10 cellular contexts compared by ENCODE assay signal in the genomic region with DNA sequence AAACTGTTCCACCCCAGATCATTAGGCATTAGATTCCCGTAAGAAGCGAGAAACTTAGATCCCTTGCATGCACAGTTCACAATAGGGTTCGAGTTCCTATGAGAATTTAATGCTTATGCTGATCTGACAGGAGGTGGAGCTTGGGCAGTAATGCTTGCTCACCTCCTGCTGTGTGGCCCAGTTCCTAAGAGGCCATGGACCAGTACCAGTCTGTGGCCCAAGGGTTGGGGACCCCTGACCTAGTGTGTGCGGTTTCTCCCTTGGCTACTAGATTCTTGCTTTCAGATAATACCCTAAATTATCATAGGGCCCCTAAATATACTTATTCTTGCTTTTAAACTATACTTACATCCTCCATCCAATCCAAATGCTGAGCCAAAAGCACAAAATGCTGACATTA. TPM values are rescaled to one million over a fixed set of nuclear protein-coding genes. Genes with fewer than 3 reads are reported as not detected.
DNase-seq lines count a peak whose midpoint lies in the region; ATAC-seq and TF ChIP-seq lines count a peak whose summit lies in the region.
"Had no signal": no experiment of that assay in that cellular context is flagged by ENCODE, and none has a peak within 500 bp of the region (broad histone marks: within the 10 kb centered on the region; RNA-seq: fewer than 3 reads in every experiment).

No MANE protein-coding gene starts in this region.

- H3K27me3 ChIP-seq in thyroid gland = no peaks in the 10 kb centered on the region

- H3K4me1 ChIP-seq in mesodermal cell (ENCODE audit: control insufficient read depth, insufficient read depth, low read length, poor library complexity, severe bottlenecking) (peaks cover 49% of the 10 kb centered on the region), thyroid gland (peaks cover 11 to 40% of the 10 kb centered on the region in 2 donors)

- DNase-seq in activated T-cell treated with anti-CD3 and anti-CD28 coated beads, Interleukin-2, amount 50 U/mL, for 72 hours = no peak
- DNase-seq in activated T-cell treated with anti-CD3 and anti-CD28 coated beads, Interleukin-2, amount 50 U/mL, for 1 hour = no peak
- DNase-seq in activated naive CD8-positive, alpha-beta T cell treated with anti-CD3 and anti-CD28 coated beads, Interleukin-2, amount 50 U/mL, for 24 hours = no peak
- DNase-seq in thyroid gland (no peak), CD1c-positive myeloid dendritic cell (ENCODE audit: extremely low spot score) (no peak), NCI-H2171 treated with DMSO at 0.1 percent for 48 hours (lab: John Stamatoyannopoulos, UW) (no peak)
- no peak for DNase-seq in NK-92 treated with Interleukin-12 subunit alpha and Interleukin-12 subunit beta, amount 100 ng/mL, for 24 hours (lab: John Stamatoyannopoulos, UW)
- DNase-seq: islet precursor cell, NCI-H1436 treated with DMSO at 0.1 percent for 48 hours had no signal

- intact Hi-C loops in thyroid gland (cut with DNase I) = no loop called here

- H3K27ac Mint-ChIP-seq in activated T-cell treated with anti-CD3 and anti-CD28 coated beads, Interleukin-2, amount 50 U/mL, for 72 hours = peak overlapping the region; percentile 95
- peak overlapping the region; percentile 93 for H3K27ac Mint-ChIP-seq in activated naive CD8-positive, alpha-beta T cell treated with anti-CD3 and anti-CD28 coated beads, Interleukin-2, amount 50 U/mL, for 24 hours

- H3K4me3 ChIP-seq in mesodermal cell (ENCODE audit: extremely low read depth, insufficient read depth, low read length, poor library complexity, severe bottlenecking) (no peak overlapping the region), thyroid gland (replicated peaks in 1 of 3) (no peak overlapping the region)

- TF ChIP-seq POLR2A in thyroid gland (IDR thresholded peaks at IDR 0.05) = no peak

- no peaks in the 10 kb centered on the region for H3K9me3 Mint-ChIP-seq in activated T-cell treated with anti-CD3 and anti-CD28 coated beads, Interleukin-2, amount 50 U/mL, for 72 hours
- H3K9me3 Mint-ChIP-seq in activated naive CD8-positive, alpha-beta T cell treated with anti-CD3 and anti-CD28 coated beads, Interleukin-2, amount 50 U/mL, for 24 hours = no peaks in the 10 kb centered on the region

- peak overlapping the region; percentile 85 for H3K27ac ChIP-seq in mesodermal cell (ENCODE audit: low read depth, low read length, severe bottlenecking)
- H3K27ac ChIP-seq in thyroid gland = peak overlapping the region in 2 of 3 donors; percentile 97 to 99

- WGBS in mesodermal cell (ENCODE audit: insufficient coverage in 2 of 2), 2 experiments = 89 to 100% methylated on average over 4 of the region's 4 CpGs
- WGBS in thyroid gland, 2 donors = 87 to 89% methylated on average over 4 of the region's 4 CpGs

- TF ChIP-seq CTCF in thyroid gland (IDR thresholded peaks at IDR 0.05) = no peak

- H3K27me3 Mint-ChIP-seq in activated T-cell treated with anti-CD3 and anti-CD28 coated beads, Interleukin-2, amount 50 U/mL, for 72 hours (ENCODE audit: low read depth) = no peaks in the 10 kb centered on the region
- H3K27me3 Mint-ChIP-seq in activated naive CD8-positive, alpha-beta T cell treated with anti-CD3 and anti-CD28 coated beads, Interleukin-2, amount 50 U/mL, for 24 hours = no peaks in the 10 kb centered on the region

- H3K36me3 ChIP-seq in mesodermal cell (ENCODE audit: control insufficient read depth, insufficient read depth, low read length) (no peaks in the 10 kb centered on the region), thyroid gland (no peaks in the 10 kb centered on the region)

- peak overlapping the region; percentile 93 to 95 for H3K4me3 Mint-ChIP-seq in activated T-cell treated with anti-CD3 and anti-CD28 coated beads, Interleukin-2, amount 50 U/mL, for 72 hours
- peak overlapping the region; percentile 93 for H3K4me3 Mint-ChIP-seq in activated naive CD8-positive, alpha-beta T cell treated with anti-CD3 and anti-CD28 coated beads, Interleukin-2, amount 50 U/mL, for 24 hours

- H3K4me1 Mint-ChIP-seq in activated T-cell treated with anti-CD3 and anti-CD28 coated beads, Interleukin-2, amount 50 U/mL, for 72 hours (ENCODE audit: low read depth) = peaks cover 52% of the 10 kb centered on the region
- H3K4me1 Mint-ChIP-seq in activated naive CD8-positive, alpha-beta T cell treated with anti-CD3 and anti-CD28 coated beads, Interleukin-2, amount 50 U/mL, for 24 hours = peaks cover 49% of the 10 kb centered on the region

- no peak for ATAC-seq in activated T-cell treated with anti-CD3 and anti-CD28 coated beads, Interleukin-2, amount 50 U/mL, for 72 hours (replicated peaks in 1 of 2)
- ATAC-seq in activated naive CD8-positive, alpha-beta T cell treated with anti-CD3 and anti-CD28 coated beads, Interleukin-2, amount 50 U/mL, for 24 hours = no peak

- peaks cover 6 to 9% of the 10 kb centered on the region in 2 donors for H3K36me3 Mint-ChIP-seq in activated T-cell treated with anti-CD3 and anti-CD28 coated beads, Interleukin-2, amount 50 U/mL, for 72 hours (ENCODE audit: insufficient read depth in 2 of 2)
- peaks cover 1% of the 10 kb centered on the region for H3K36me3 Mint-ChIP-seq in activated naive CD8-positive, alpha-beta T cell treated with anti-CD3 and anti-CD28 coated beads, Interleukin-2, amount 50 U/mL, for 24 hours (ENCODE audit: low read depth)

- H3K9me3 ChIP-seq in mesodermal cell (ENCODE audit: control insufficient read depth, low read length) (no peaks in the 10 kb centered on the region), thyroid gland (no peaks in the 10 kb centered on the region)

RNA-seq across cellular contexts. Expression of gene GPSM3, which starts 1.9 kb away (rescaled TPM):
- total RNA-seq in activated T-cell treated with anti-CD3 and anti-CD28 coated beads, Interleukin-2, amount 50 U/mL, for 72 hours = 100 to 1,000 TPM; 192 to 213 TPM
- 47.5 TPM for polyA plus RNA-seq in mesodermal cell (2013, experiment 1 of 2)
- 35.1 TPM for polyA plus RNA-seq in mesodermal cell (2013, experiment 2 of 2)
- total RNA-seq in thyroid gland = 1 to 10 TPM; 4.2 to 6.5 (median 5.5) TPM

RNA-seq across cellular contexts. Expression of gene PBX2, which starts 4.4 kb away (rescaled TPM):
- 100 to 1,000 TPM in 1 of 2 donors, 10 to 100 TPM in 1; 98.3 to 104 TPM for total RNA-seq in activated T-cell treated with anti-CD3 and anti-CD28 coated beads, Interleukin-2, amount 50 U/mL, for 72 hours
- polyA plus RNA-seq in mesodermal cell (2013, experiment 1 of 2) = 227 TPM
- 188 TPM for polyA plus RNA-seq in mesodermal cell (2013, experiment 2 of 2)
- 10 to 100 TPM; 66.0 to 93.4 (median 74.2) TPM for total RNA-seq in thyroid gland

RNA-seq across cellular contexts. Expression of gene AGER, which starts 10.3 kb away (rescaled TPM):
- total RNA-seq in activated T-cell treated with anti-CD3 and anti-CD28 coated beads, Interleukin-2, amount 50 U/mL, for 72 hours = 10 to 100 TPM; 39.0 to 48.0 TPM
- polyA plus RNA-seq in mesodermal cell (2013, experiment 1 of 2) = 23.7 TPM
- 19.3 TPM for polyA plus RNA-seq in mesodermal cell (2013, experiment 2 of 2)
- total RNA-seq in thyroid gland = 10 to 100 TPM; 10.3 to 70.6 (median 36.8) TPM

RNA-seq across cellular contexts. Expression of gene RNF5, which starts 16.2 kb away (rescaled TPM):
- 10 to 100 TPM; 45.0 to 49.2 TPM for total RNA-seq in activated T-cell treated with anti-CD3 and anti-CD28 coated beads, Interleukin-2, amount 50 U/mL, for 72 hours
- 101 TPM for polyA plus RNA-seq in mesodermal cell (2013, experiment 1 of 2)
- 85.4 TPM for polyA plus RNA-seq in mesodermal cell (2013, experiment 2 of 2)
- total RNA-seq in thyroid gland = 100 to 1,000 TPM in 3 of 4 donors, 10 to 100 TPM in 1; 64.0 to 114 (median 107) TPM

RNA-seq across cellular contexts. Expression of gene AGPAT1, which starts 18.5 kb away (rescaled TPM):
- total RNA-seq in activated T-cell treated with anti-CD3 and anti-CD28 coated beads, Interleukin-2, amount 50 U/mL, for 72 hours = 10 to 100 TPM; 29.6 to 30.4 TPM
- polyA plus RNA-seq in mesodermal cell (2013, experiment 1 of 2) = 123 TPM
- polyA plus RNA-seq in mesodermal cell (2013, experiment 2 of 2) = 98.6 TPM
- 10 to 100 TPM; 48.6 to 69.2 (median 54.8) TPM for total RNA-seq in thyroid gland

Comparison
In these comparisons a context has a peak if more than half of its experiments do, and no peak if none do; other contexts are left out.
1. RNA of gene GPSM3, which starts 1.9 kb away (total RNA-seq): 192 to 213 TPM in activated T-cell treated with anti-CD3 and anti-CD28 coated beads, Interleukin-2, amount 50 U/mL, for 72 hours; 4.2 to 6.5 TPM in thyroid gland; every median in the first group is over 10 times any median in the second.